In the genomic region with DNA sequence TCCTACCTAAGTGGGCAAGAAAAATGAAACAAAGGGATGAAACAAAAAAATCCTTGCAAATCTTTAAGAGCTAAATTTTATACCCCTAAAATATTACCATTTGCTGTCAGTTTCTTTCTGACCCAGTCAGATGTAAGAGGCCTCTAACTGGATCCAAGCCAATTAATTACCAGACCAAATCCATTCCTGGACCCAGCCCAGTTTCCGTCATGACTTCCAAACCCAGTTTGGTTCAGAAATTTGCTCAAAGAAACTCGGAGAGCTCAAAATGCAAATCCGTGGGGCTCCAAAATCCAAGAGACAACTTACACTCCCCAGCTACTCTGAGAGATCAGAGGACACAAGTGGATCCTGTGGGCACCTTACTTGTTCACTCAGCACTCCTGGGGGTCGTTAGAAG, we compare ENCODE assay signal across 18 cellular contexts.
"Had no signal": no experiment of that assay in that cellular context is flagged by ENCODE, and none has a peak within 500 bp of the region (broad histone marks: within the 10 kb centered on the region; RNA-seq: fewer than 3 reads in every experiment).

No MANE protein-coding gene starts in this region.

- H3K27ac ChIP-seq: hepatocyte, left ventricle myocardium inferior, ovary, right atrium auricular region, suprapubic skin, thoracic aorta, tibial nerve had no signal

- H3K4me3 ChIP-seq: hepatocyte, left ventricle myocardium inferior, lung, mucosa of descending colon, ovary, right atrium auricular region, skin epidermis, suprapubic skin, thoracic aorta, tibial nerve had no signal

- H3K27me3 ChIP-seq: hepatocyte, ovary, right atrium auricular region, suprapubic skin, tibial nerve had no signal

- DNase-seq: islet precursor cell; left ventricle myocardium inferior; mesendoderm; mucosa of descending colon; naive thymus-derived CD4-positive, alpha-beta T cell; ovary; stimulated activated CD4-positive, alpha-beta T cell treated with anti-CD3 and anti-CD28 coated beads, Interleukin-4, amount 100 ng/mL, for 24 hours; stimulated activated naive CD4-positive, alpha-beta T cell had no signal

- H3K36me3 ChIP-seq: left ventricle myocardium inferior, ovary, right atrium auricular region, suprapubic skin, thoracic aorta, tibial nerve had no signal

- H3K4me1 ChIP-seq: right atrium auricular region, suprapubic skin had no signal

- ATAC-seq: mucosa of descending colon; naive thymus-derived CD4-positive, alpha-beta T cell; natural killer cell treated with Interleukin-12 subunit alpha and Interleukin-12 subunit beta and Interleukin-15 and Interleukin-18, amount 100 ng/mL, for 72 hours; sciatic nerve; stimulated activated effector memory CD8-positive, alpha-beta T cell treated with anti-CD3 and anti-CD28 coated beads, Interleukin-12 subunit alpha, Interleukin-12 subunit beta, amount 100 ng/mL, for 72 hours had no signal

- H3K9me3 ChIP-seq: left ventricle myocardium inferior, mucosa of descending colon, ovary, right atrium auricular region, suprapubic skin, thoracic aorta, tibial nerve had no signal
